ENCODE assay signal across 17 cellular contexts in genomic region chr5:93057311-93057710, GRCh38.
DNase-seq lines count a peak whose midpoint lies in the region; ATAC-seq and TF ChIP-seq lines count a peak whose summit lies in the region.
"Had no signal": no experiment of that assay in that cellular context is flagged by ENCODE, and none has a peak within 500 bp of the region (broad histone marks: within the 10 kb centered on the region; RNA-seq: fewer than 3 reads in every experiment).

No MANE protein-coding gene starts in this region.

- intact Hi-C loops in Panc1 (cut with micrococcal nuclease; ENCODE audit: unreplicated experiment) = no loop called here

- H3F3A ChIP-seq in GM23248 (ENCODE audit: insufficient read depth) = peaks cover 8% of the 10 kb centered on the region; the same call in 1 of the 2 replicates

- H3K36me3 ChIP-seq in GM23248 (ENCODE audit: low read depth) (no peaks in the 10 kb centered on the region), HUES48 (ENCODE audit: control insufficient read depth, insufficient read depth, low read length) (no peaks in the 10 kb centered on the region), Panc1 (ENCODE audit: control insufficient read depth, insufficient read depth, low read length) (no peaks in the 10 kb centered on the region), iPS-18a (ENCODE audit: control insufficient read depth, low read depth, low read length) (no peaks in the 10 kb centered on the region)
- H3K36me3 ChIP-seq: BE2C had no signal

- ATAC-seq in Panc1 = no peak
- ATAC-seq: HCT116 had no signal

- no peak for DNase-seq in GM23248
- no peak for DNase-seq in Panc1 (ENCODE audit: low read depth, low spot score)
- no peak for DNase-seq in GM10248 (ENCODE audit: extremely low spot score)
- DNase-seq in HuH-7.5 (ENCODE audit: low spot score) = no peak
- DNase-seq in OCI-M1 (lab: John Stamatoyannopoulos, UW) = no peak
- DNase-seq: ACHN; BE2C; C1 segment of cervical spinal cord; CD4-positive, CD25-positive, alpha-beta regulatory T cell; CD8-positive, alpha-beta memory T cell; COR-L47; HFFc6; Karpas-422; KBM-7 had no signal

- H4K20me1 ChIP-seq in GM23248 (ENCODE audit: insufficient read depth) = no peaks in the 10 kb centered on the region

- H3K9ac ChIP-seq in GM23248 (no peak overlapping the region), HUES48 (ENCODE audit: low read depth, low read length) (no peak overlapping the region), iPS-18a (ENCODE audit: low read length) (no peak overlapping the region)

- H3K9me3 ChIP-seq in GM23248 (ENCODE audit: low read depth) (no peaks in the 10 kb centered on the region), HUES48 (ENCODE audit: control insufficient read depth, insufficient read depth, low read length) (peaks cover 4% of the 10 kb centered on the region; the same call in 1 of the 2 replicates), Panc1 (ENCODE audit: control insufficient read depth, insufficient read depth, low read depth, low read length) (peaks cover 7% of the 10 kb centered on the region; the same call in 1 of the 2 replicates), iPS-18a (ENCODE audit: control insufficient read depth, low read depth, low read length) (no peaks in the 10 kb centered on the region)
- H3K9me3 ChIP-seq: BE2C had no signal

- H3K27ac ChIP-seq in GM23248 (no peak overlapping the region), HUES48 (ENCODE audit: low read depth, low read length) (peak overlapping the region; percentile 1), Panc1 (ENCODE audit: low read length) (peak overlapping the region; percentile 68; the same call in 1 of the 2 replicates), iPS-18a (ENCODE audit: low read length) (no peak overlapping the region)

- H3K4me1 ChIP-seq in GM23248 (ENCODE audit: insufficient read depth) (peaks cover 22% of the 10 kb centered on the region), HUES48 (ENCODE audit: control insufficient read depth, insufficient read depth, low read length) (peaks cover 25% of the 10 kb centered on the region), Panc1 (ENCODE audit: control insufficient read depth, insufficient read depth, low read length) (no peaks in the 10 kb centered on the region; the same call in 1 of the 2 replicates), iPS-18a (ENCODE audit: control insufficient read depth, low read depth, low read length) (peaks cover 21% of the 10 kb centered on the region)
- H3K4me1 ChIP-seq: BE2C had no signal

- POLR2A ChIA-PET in Panc1 (lab: Charles Lee) = no interaction called here
- POLR2A ChIA-PET in GM10248 (lab: Yijun Ruan, JAX) = no interaction called here

- no peaks in the 10 kb centered on the region; the same call in 1 of the 2 replicates for H3K9me2 ChIP-seq in GM23248 (ENCODE audit: insufficient read depth)

- whole genome bisulfite sequencing in GM23248 (ENCODE audit: low coverage in 1 of 2, low lambda C conversion rate in 2 of 2, missing lambda C conversion rate in 2 of 2), 2 experiments = 60 to 76% methylated on average over 2 of the region's 2 CpGs

- no peaks in the 10 kb centered on the region for H3K79me2 ChIP-seq in GM23248 (ENCODE audit: insufficient read depth)

- TF ChIP-seq CTCF in Panc1 (IDR thresholded peaks at IDR 0.05) (no peak), GM10248 (IDR thresholded peaks at IDR 0.05; ENCODE audit: control extremely low read depth, extremely low read depth, low read depth, missing control alignments) (no peak)

- CTCF ChIA-PET in Panc1 (lab: Charles Lee) (no interaction called here), GM10248 (lab: Yijun Ruan, JAX) (interaction anchor here (1.5 to 1.9 kb wide), 2 partner anchors 9 to 20 kb away, joined by 6 read pairs; no protein-coding TSS in a partner anchor)

- H3K4me2 ChIP-seq in GM23248 (ENCODE audit: unreplicated experiment) = peak overlapping the region; percentile 51

- H3K27me3 ChIP-seq in GM23248 (replicated peaks; ENCODE audit: insufficient read depth) = no peaks in the 10 kb centered on the region
- H3K27me3 ChIP-seq in HUES48 (ENCODE audit: control insufficient read depth, insufficient read depth, low read length) = no peaks in the 10 kb centered on the region
- no peaks in the 10 kb centered on the region for H3K27me3 ChIP-seq in Panc1 (ENCODE audit: control insufficient read depth, insufficient read depth, low read length)
- no peaks in the 10 kb centered on the region for H3K27me3 ChIP-seq in iPS-18a (ENCODE audit: control insufficient read depth, insufficient read depth, low read length)
- H3K27me3 ChIP-seq: BE2C had no signal

- H3K4me3 ChIP-seq in GM23248 (no peak overlapping the region), HUES48 (ENCODE audit: low read depth, low read length) (no peak overlapping the region; the same call in 1 of the 2 replicates), Panc1 (ENCODE audit: low read depth in 2 of 2, low read length in 2 of 2) (no peak overlapping the region), iPS-18a (ENCODE audit: low read length) (peak overlapping the region; percentile 7)

- in situ Hi-C loops in GM23248 (cut with MboI) = no loop called here
- in situ Hi-C loops in Panc1 (cut with HindIII; ENCODE audit: low pct_unique_long_range_greater_than_20kb, low sequenced_read_pairs) = no loop called here

- no TSS peak for BruUV-seq in Panc1 (replicated peaks; lab: Mats Ljungman, UMichigan)

- no peak overlapping the region for H2AFZ ChIP-seq in GM23248

Comparison
In these comparisons a context has a peak if more than half of its experiments do, and no peak if none do; other contexts are left out.
1. H3K27ac ChIP-seq: peak in HUES48 (single experiment) and Panc1 (single experiment); none in GM23248 (single experiment) and iPS-18a (single experiment).